ENCODE assay signal across 1 cellular context in genomic region chr9:14311940-14312572, GRCh38.
A peak's percentile ranks its signal among the peaks of the same experiment; 100 is the strongest.
TF ChIP-seq lines count a peak whose summit lies in the region.

No MANE protein-coding gene starts in this region.

TF ChIP-seq in SK-N-SH, 30 proteins besides CTCF, POLR2A, EP300 and RAD21 (continued from another document):
- no peak for TF ChIP-seq GABPA (IDR thresholded peaks at IDR 0.05; ENCODE audit: low read depth)
- peak; percentile 45; the same call in 1 of the 2 replicates for TF ChIP-seq TCF12 (IDR thresholded peaks at IDR 0.05)
- 0 out of 2 replicates have a peak, but pooled peaks have one; percentile 11 for TF ChIP-seq MXI1 (IDR thresholded peaks at IDR 0.05; ENCODE audit: low read depth, low read length)
- TF ChIP-seq EZH2phosphoT487 (IDR thresholded peaks at IDR 0.05; ENCODE audit: borderline replicate concordance, low read depth), result no peak
- TF ChIP-seq YY1 (IDR thresholded peaks at IDR 0.05; ENCODE audit: low read depth), result no peak
- 0 out of 2 replicates have a peak, but pooled peaks have one; percentile 12 for TF ChIP-seq PBX3 (IDR thresholded peaks at IDR 0.05)
- peak; percentile 2; the same call in 1 of the 2 replicates for TF ChIP-seq JUND (IDR thresholded peaks at IDR 0.05)
- TF ChIP-seq NRF1 (IDR thresholded peaks at IDR 0.05; ENCODE audit: low read depth, low read length), result no peak
- no peak for TF ChIP-seq USF2 (IDR thresholded peaks at IDR 0.05; ENCODE audit: borderline replicate concordance, low read depth, low read length)
- TF ChIP-seq GATA2 (CRISPR knock-in tag; IDR thresholded peaks at IDR 0.05), result no peak
- no peak for TF ChIP-seq USF1 (IDR thresholded peaks at IDR 0.05; ENCODE audit: borderline replicate concordance, low read depth)
